Comparison of ENCODE assay signal across 8 cellular contexts in the genomic region with DNA sequence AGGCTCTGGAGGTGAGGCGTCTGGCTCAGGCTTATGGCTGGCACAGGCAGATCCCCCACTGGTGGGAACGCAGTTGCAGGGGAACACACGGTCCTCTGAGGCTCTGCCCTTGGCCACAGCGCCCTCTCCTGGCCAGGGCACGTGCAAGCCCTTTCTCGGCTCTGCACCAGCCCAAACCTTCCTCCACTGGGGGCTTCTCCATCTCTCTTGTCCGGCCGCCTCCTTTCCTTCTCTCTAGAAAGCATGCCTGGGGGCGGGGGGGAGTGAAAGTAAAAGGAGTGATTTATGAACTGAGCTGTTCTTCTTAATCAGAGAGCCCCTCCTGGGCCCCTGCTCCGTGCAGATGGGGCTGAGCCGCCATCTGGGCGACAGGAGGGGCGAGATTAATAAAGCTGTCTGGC. TPM values are rescaled to one million over a fixed set of nuclear protein-coding genes. Genes with fewer than 3 reads are reported as not detected.
A peak's percentile ranks its signal among the peaks of the same experiment; 100 is the strongest.
DNase-seq lines count a peak whose midpoint lies in the region; TF ChIP-seq lines count a peak whose summit lies in the region.

No MANE protein-coding gene starts in this region.

- H3K27me3 Mint-ChIP-seq in glutamatergic neuron (ENCODE audit: unreplicated experiment), result peaks cover 11% of the 10 kb centered on the region

- H3K27me3 ChIP-seq in GM06990 (replicated peaks; ENCODE audit: control insufficient read depth, insufficient read depth, low read length) (peaks cover 1% of the 10 kb centered on the region), SJCRH30 (no peaks in the 10 kb centered on the region), vagina (no peaks in the 10 kb centered on the region)

- TF ChIP-seq CTCF in GM06990 (IDR thresholded peaks at IDR 0.05; ENCODE audit: insufficient read depth, low read length, poor library complexity, severe bottlenecking) (peak; percentile 80), glutamatergic neuron (IDR thresholded peaks at IDR 0.05; ENCODE audit: partially characterized antibody, unreplicated experiment) (peak; percentile 97), vagina (IDR thresholded peaks at IDR 0.05) (peak in 2 of 3 experiments; percentile 76 to 86)

- peaks cover 7% of the 10 kb centered on the region for H3K36me3 Mint-ChIP-seq in glutamatergic neuron (ENCODE audit: unreplicated experiment)

- H3K4me1 ChIP-seq in SJCRH30, result peaks cover 24% of the 10 kb centered on the region
- peaks cover 11% of the 10 kb centered on the region for H3K4me1 ChIP-seq in vagina

- peak overlapping the region; percentile 65 for H3K27ac Mint-ChIP-seq in glutamatergic neuron (ENCODE audit: unreplicated experiment)

- H3K4me1 Mint-ChIP-seq in glutamatergic neuron (ENCODE audit: low read depth, unreplicated experiment), result peaks cover 48% of the 10 kb centered on the region

- H3K27ac ChIP-seq in SJCRH30 (no peak overlapping the region), vagina (peak overlapping the region; percentile 20)

- H3K36me3 ChIP-seq in GM06990 (ENCODE audit: control insufficient read depth, insufficient read depth, low read length) (no peaks in the 10 kb centered on the region), SJCRH30 (no peaks in the 10 kb centered on the region), vagina (no peaks in the 10 kb centered on the region)

- H3K4me3 Mint-ChIP-seq in glutamatergic neuron (ENCODE audit: unreplicated experiment), result peak overlapping the region; percentile 42

- intact Hi-C loops in vagina (cut with DNase I), result loop anchor here (2.0 kb wide), 1 partner anchor 165 kb away; no protein-coding TSS in a partner anchor

- no peak for TF ChIP-seq POLR2A in vagina (IDR thresholded peaks at IDR 0.05)

- DNase-seq in GM06990 (ENCODE audit: extremely low read depth, insufficient read length), result peak; percentile 26
- DNase-seq in Jurkat, Clone E6-1 (ENCODE audit: low read depth, low spot score), result peak; percentile 21
- peak; percentile 88 to 92 for DNase-seq in SJCRH30
- peak; percentile 67 for DNase-seq in activated naive CD4-positive, alpha-beta T cell treated with Interleukin-2 at 50 U/mL for 16 hours
- DNase-seq in glutamatergic neuron, result peak; percentile 93
- DNase-seq in putamen (ENCODE audit: low spot score), result peak; percentile 75
- DNase-seq in vagina (ENCODE audit: extremely low spot score in 2 of 2), result no peak
- DNase-seq in NCI-H187 (lab: John Stamatoyannopoulos, UW), result no peak

- H3K4me3 ChIP-seq in GM06990 (replicated peaks; ENCODE audit: low read depth, low read length), result no peak overlapping the region
- H3K4me3 ChIP-seq in Jurkat, Clone E6-1 (ENCODE audit: low read length), result no peak overlapping the region
- H3K4me3 ChIP-seq in SJCRH30, result no peak overlapping the region
- H3K4me3 ChIP-seq in vagina, result no peak overlapping the region

- H3K9me3 ChIP-seq in SJCRH30 (replicated peaks), result no peaks in the 10 kb centered on the region; the same call in 1 of the 2 replicates
- H3K9me3 ChIP-seq in vagina, result no peaks in the 10 kb centered on the region

- peaks cover 9% of the 10 kb centered on the region for H3K9me3 Mint-ChIP-seq in glutamatergic neuron (ENCODE audit: unreplicated experiment)

RNA-seq across cellular contexts. Expression of a gene that starts 56.5 kb away (rescaled TPM):
- polyA plus RNA-seq in Jurkat, Clone E6-1 (2012; ENCODE audit: insufficient read depth, insufficient read length), result 58.8 TPM
- 13.4 and 14.7 TPM in 2 replicates for total RNA-seq in SJCRH30 (2014; rRNA removed; shearing (Covaris generic))
- 420 TPM for total RNA-seq in glutamatergic neuron (ENCODE audit: unreplicated experiment)
- total RNA-seq in vagina, result 50.6 TPM

Comparison
In these comparisons a context has a peak if more than half of its experiments do, and no peak if none do; other contexts are left out.
1. DNase-seq: peak in GM06990 (single experiment), Jurkat, Clone E6-1 (single experiment), SJCRH30 (2 of 2), activated naive CD4-positive, alpha-beta T cell treated with Interleukin-2 at 50 U/mL for 16 hours (single experiment), glutamatergic neuron (single experiment) and putamen (single experiment); none in vagina (0 of 2) and NCI-H187 (0 of 2).
2. Peak in every context shown above with its lines, with median percentiles within 50 percentile points of each other: CTCF ChIP-seq.